In genomic region chr6:119440953-119441352, GRCh38 we compare ENCODE assay signal across 1 cellular context.
TF ChIP-seq lines count a peak whose summit lies in the region.

No MANE protein-coding gene starts in this region.

TF ChIP-seq in HepG2, 621 proteins besides CTCF, POLR2A, EP300 and RAD21:
- TF ChIP-seq ZNF142 (CRISPR knock-in tag; IDR thresholded peaks at IDR 0.05) (no peak), DNMT1 (CRISPR knock-in tag; IDR thresholded peaks at IDR 0.05) (no peak), ZNF768 (CRISPR knock-in tag; IDR thresholded peaks at IDR 0.05) (0 out of 2 replicates have a peak, but pooled peaks have one; percentile 17), HOXA9 (CRISPR knock-in tag; IDR thresholded peaks at IDR 0.05; ENCODE audit: borderline replicate concordance) (no peak), SRY (CRISPR knock-in tag; IDR thresholded peaks at IDR 0.05) (no peak), FOXO1 (CRISPR knock-in tag; IDR thresholded peaks at IDR 0.05) (no peak), SPEN (CRISPR knock-in tag; IDR thresholded peaks at IDR 0.05; ENCODE audit: low read depth) (no peak), PLRG1 (conservative IDR thresholded peaks at IDR 0.05) (no peak)
